ENCODE assay signal across 8 cellular contexts in the genomic region with DNA sequence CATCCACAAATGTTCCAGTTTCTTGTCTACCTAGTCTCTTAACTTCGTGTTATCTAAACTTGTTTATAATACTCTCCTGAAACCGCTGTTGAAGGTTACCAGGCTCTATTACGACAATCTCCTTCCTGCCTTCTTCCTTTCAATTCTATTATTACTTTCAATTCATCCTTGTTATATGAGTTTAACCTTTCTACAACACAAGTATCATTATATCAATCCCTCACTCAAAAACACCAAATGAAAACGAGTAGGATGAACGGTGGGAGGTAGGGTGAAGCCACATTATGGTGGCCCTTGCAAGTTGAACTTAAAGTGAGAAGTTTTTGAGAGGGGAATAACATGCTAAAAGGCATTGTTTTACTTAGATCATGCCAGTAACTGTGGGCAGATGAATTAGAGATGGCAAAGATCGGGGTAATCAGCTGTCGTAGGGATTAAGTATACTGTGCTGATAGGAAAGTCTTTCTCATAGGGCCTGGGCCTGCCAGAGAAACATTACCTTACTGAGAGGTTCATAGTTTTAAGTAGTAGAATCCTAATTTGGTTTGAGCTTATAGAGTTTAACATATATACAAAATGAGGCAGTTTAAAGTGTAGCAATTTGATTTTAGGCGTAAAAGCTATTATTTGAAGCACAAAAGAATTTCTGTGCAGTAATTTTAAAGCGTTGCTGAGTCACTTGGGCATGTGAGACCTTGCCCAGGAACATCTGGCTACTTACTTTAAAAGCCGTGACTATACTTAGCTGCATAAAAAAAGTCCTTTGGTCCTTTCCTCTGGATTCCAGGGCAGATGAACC. TPM values are rescaled to one million over a fixed set of nuclear protein-coding genes. Genes with fewer than 3 reads are reported as not detected.
DNase-seq lines count a peak whose midpoint lies in the region; ATAC-seq, FAIRE-seq and TF ChIP-seq lines count a peak whose summit lies in the region.

No MANE protein-coding gene starts in this region.

- H3K27me3 ChIP-seq in H1 (replicated peaks in 1 of 4; ENCODE audit: control insufficient read depth in 3 of 4, extremely low read depth in 1 of 4, insufficient read depth in 3 of 4, low read length in 3 of 4) = no peaks in the 10 kb centered on the region
- H3K27me3 ChIP-seq in suprapubic skin = no peaks in the 10 kb centered on the region

- H3K4me1 Mint-ChIP-seq in natural killer cell treated with Interleukin-12 subunit alpha and Interleukin-12 subunit beta and Interleukin-15 and Interleukin-18, amount 100 ng/mL, for 72 hours (ENCODE audit: low read depth in 2 of 2) = peaks cover 15 to 35% of the 10 kb centered on the region in 2 donors
- peaks cover 17 to 25% of the 10 kb centered on the region in 2 donors for H3K4me1 Mint-ChIP-seq in natural killer cell

- H3K9ac ChIP-seq in H1 (replicated peaks in 1 of 4; ENCODE audit: extremely low read depth in 1 of 4, low read depth in 3 of 4, low read length in 3 of 4) = no peak overlapping the region

- WGBS in H1 (ENCODE audit: extremely low coverage in 1 of 2, insufficient coverage in 1 of 2, insufficient read length in 1 of 2, insufficient replicate concordance in 2 of 2, low coverage in 1 of 2, low lambda C conversion rate in 2 of 2, missing lambda C conversion rate in 1 of 2), 2 experiments = 88% methylated on average over 10 of the region's 10 CpGs; no CpG with 5 or more reads in 1 of the 2 experiments
- 55% methylated on average over 10 of the region's 10 CpGs for WGBS in suprapubic skin

- no peak for ATAC-seq in natural killer cell treated with Interleukin-12 subunit alpha and Interleukin-12 subunit beta and Interleukin-15 and Interleukin-18, amount 100 ng/mL, for 72 hours
- no peak for ATAC-seq in natural killer cell
- no peak for ATAC-seq in GM19397 (IDR thresholded peaks at IDR 0.05; ENCODE audit: unreplicated experiment)
- no peak for ATAC-seq in HG03442 (IDR thresholded peaks at IDR 0.05; ENCODE audit: unreplicated experiment)
- no peak for ATAC-seq in HG03378 (IDR thresholded peaks at IDR 0.05; ENCODE audit: unreplicated experiment)

- no peaks in the 10 kb centered on the region for H3K36me3 ChIP-seq in H1 (ENCODE audit: control insufficient read depth in 2 of 4, insufficient read depth in 4 of 4, low read length in 3 of 4)
- no peaks in the 10 kb centered on the region for H3K36me3 ChIP-seq in suprapubic skin

- no peak overlapping the region for H3K18ac ChIP-seq in H1 (ENCODE audit: extremely low read depth, low read length)

- TF ChIP-seq POLR2A in H1 (IDR thresholded peaks at IDR 0.05; ENCODE audit: control extremely low read depth in 1 of 2, low read depth in 2 of 2, low read length in 2 of 2) (no peak), suprapubic skin (IDR thresholded peaks at IDR 0.05) (no peak)

- H3K27ac Mint-ChIP-seq in natural killer cell treated with Interleukin-12 subunit alpha and Interleukin-12 subunit beta and Interleukin-15 and Interleukin-18, amount 100 ng/mL, for 72 hours = peak overlapping the region; percentile 17 to 20
- H3K27ac Mint-ChIP-seq in natural killer cell = no peak overlapping the region

- no peak overlapping the region for H4K91ac ChIP-seq in H1 (replicated peaks; ENCODE audit: insufficient read length, low read length)

- no peak overlapping the region for H3K56ac ChIP-seq in H1 (replicated peaks; ENCODE audit: insufficient read length, low read depth, low read length)

- H3K14ac ChIP-seq in H1 (ENCODE audit: insufficient read length) = no peak overlapping the region

- no peaks in the 10 kb centered on the region for H3K9me3 Mint-ChIP-seq in natural killer cell treated with Interleukin-12 subunit alpha and Interleukin-12 subunit beta and Interleukin-15 and Interleukin-18, amount 100 ng/mL, for 72 hours
- H3K9me3 Mint-ChIP-seq in natural killer cell = no peaks in the 10 kb centered on the region

- no peak overlapping the region for H3K4ac ChIP-seq in H1 (replicated peaks; ENCODE audit: insufficient read length, low read depth, low read length)

- FAIRE-seq in H1 (lab: Jason Lieb, UNC) = no peak

- no peak overlapping the region for H3K27ac ChIP-seq in H1 (ENCODE audit: low read depth, low read length)
- peak overlapping the region; percentile 8 for H3K27ac ChIP-seq in suprapubic skin

- no peak overlapping the region for H4K5ac ChIP-seq in H1 (ENCODE audit: insufficient read length, low read depth, low read length)

- no peak overlapping the region for H2BK5ac ChIP-seq in H1 (ENCODE audit: low read depth, low read length)

- H3K4me2 ChIP-seq in H1 (ENCODE audit: insufficient read depth in 1 of 2, low read depth in 2 of 2, low read length in 2 of 2) = no peak overlapping the region

- no peak overlapping the region for H2BK12ac ChIP-seq in H1 (ENCODE audit: low read depth, low read length)

- H3K36me3 Mint-ChIP-seq in natural killer cell treated with Interleukin-12 subunit alpha and Interleukin-12 subunit beta and Interleukin-15 and Interleukin-18, amount 100 ng/mL, for 72 hours = no peaks in the 10 kb centered on the region
- no peaks in the 10 kb centered on the region for H3K36me3 Mint-ChIP-seq in natural killer cell

- no peak for TF ChIP-seq RAD21 in H1 (IDR thresholded peaks at IDR 0.05 in 1 of 2, conservative IDR thresholded peaks at IDR 0.05 in 1 of 2; ENCODE audit: low read depth in 2 of 2, low read length in 2 of 2)

- no peaks in the 10 kb centered on the region for H4K20me1 ChIP-seq in H1 (replicated peaks in 1 of 2; ENCODE audit: control insufficient read depth in 1 of 2, insufficient read depth in 2 of 2, low read length in 2 of 2)

- no peaks in the 10 kb centered on the region for H3K4me1 ChIP-seq in H1 (replicated peaks in 1 of 4; ENCODE audit: control insufficient read depth in 3 of 4, insufficient read depth in 4 of 4, low read length in 3 of 4)
- peaks cover 18% of the 10 kb centered on the region for H3K4me1 ChIP-seq in suprapubic skin

- no peak overlapping the region for H3K23ac ChIP-seq in H1 (ENCODE audit: insufficient read length)

- H4K8ac ChIP-seq in H1 (ENCODE audit: extremely low read depth, insufficient read depth, low read length) = no peak overlapping the region

- TF ChIP-seq CTCF in natural killer cell (IDR thresholded peaks at IDR 0.05) = no peak
- no peak for TF ChIP-seq CTCF in H1 (IDR thresholded peaks at IDR 0.05; ENCODE audit: control extremely low read depth in 1 of 3, insufficient read depth in 1 of 3, low read depth in 1 of 3, low read length in 3 of 3)
- TF ChIP-seq CTCF in suprapubic skin (IDR thresholded peaks at IDR 0.05) = no peak

- H2AFZ ChIP-seq in H1 (ENCODE audit: low read length) = peak overlapping the region; percentile 28; the same call in 1 of the 2 replicates

- intact Hi-C loops in natural killer cell (cut with micrococcal nuclease) = no loop called here

- no peaks in the 10 kb centered on the region for H3K27me3 Mint-ChIP-seq in natural killer cell treated with Interleukin-12 subunit alpha and Interleukin-12 subunit beta and Interleukin-15 and Interleukin-18, amount 100 ng/mL, for 72 hours
- no peaks in the 10 kb centered on the region for H3K27me3 Mint-ChIP-seq in natural killer cell (ENCODE audit: low read depth in 2 of 2)

- no peak for DNase-seq in natural killer cell treated with Interleukin-12 subunit alpha and Interleukin-12 subunit beta and Interleukin-15 and Interleukin-18, amount 100 ng/mL, for 72 hours (ENCODE audit: low spot score)
- DNase-seq in natural killer cell = no peak
- peak; percentile 44 for DNase-seq in RPMI8226
- no peak for DNase-seq in H1 (ENCODE audit: low read depth in 1 of 2, low spot score in 2 of 2)
- DNase-seq in suprapubic skin (ENCODE audit: low spot score in 2 of 2) = no peak

- POLR2A ChIA-PET in H1 (lab: Charles Lee; ENCODE audit: partially characterized antibody) = interaction anchor here (1.0 kb wide), 1 partner anchor 44 kb away, joined by 4 read pairs; a partner anchor contains a TSS

- no peak overlapping the region for H2BK15ac ChIP-seq in H1 (ENCODE audit: low read length)

- 0 out of 2 replicates have a peak, but pooled peaks cover 3% of the 10 kb centered on the region for H3K23me2 ChIP-seq in H1 (ENCODE audit: low read depth, low read length)

- H2AK5ac ChIP-seq in H1 (ENCODE audit: low read depth, low read length) = no peak overlapping the region

- H3K79me2 ChIP-seq in H1 (ENCODE audit: control insufficient read depth in 1 of 2, insufficient read depth in 2 of 2, low read length in 2 of 2) = peaks cover 0 to 4% of the 10 kb centered on the region in 2 experiments; a peak in 1 of 4 replicates

- no peak overlapping the region for H2BK20ac ChIP-seq in H1 (ENCODE audit: low read length)

- H3K4me3 ChIP-seq in H1 (ENCODE audit: extremely low read depth in 1 of 4, insufficient read depth in 2 of 4, low read depth in 3 of 4, low read length in 4 of 4) = no peak overlapping the region
- H3K4me3 ChIP-seq in suprapubic skin = no peak overlapping the region

- H3K9me3 ChIP-seq in H1 (ENCODE audit: insufficient read depth in 2 of 2, low read depth in 1 of 2, low read length in 1 of 2) = no peaks in the 10 kb centered on the region
- H3K9me3 ChIP-seq in suprapubic skin = no peaks in the 10 kb centered on the region

- CTCF ChIA-PET in H1 (lab: Charles Lee; ENCODE audit: partially characterized antibody) = interaction anchor here (1.8 to 2.1 kb wide), 2 partner anchors 13 to 15 kb away, joined by 9 to 13 read pairs; no protein-coding TSS in a partner anchor

- no peak for TF ChIP-seq EP300 in H1 (IDR thresholded peaks at IDR 0.05; ENCODE audit: borderline replicate concordance in 1 of 2, low read depth in 2 of 2, low read length in 2 of 2)
- TF ChIP-seq EP300 in suprapubic skin (IDR thresholded peaks at IDR 0.05) = no peak

- H3K79me1 ChIP-seq in H1 (ENCODE audit: low read depth, low read length) = peaks cover 2% of the 10 kb centered on the region; the same call in 1 of the 2 replicates

- peak overlapping the region; percentile 78 for H3K4me3 Mint-ChIP-seq in natural killer cell treated with Interleukin-12 subunit alpha and Interleukin-12 subunit beta and Interleukin-15 and Interleukin-18, amount 100 ng/mL, for 72 hours
- H3K4me3 Mint-ChIP-seq in natural killer cell = no peak overlapping the region

- H2BK120ac ChIP-seq in H1 (replicated peaks; ENCODE audit: low read depth, low read length) = no peak overlapping the region

RNA-seq across cellular contexts. Expression of a gene that starts 3.4 kb away (rescaled TPM):
- total RNA-seq in natural killer cell treated with Interleukin-12 subunit alpha and Interleukin-12 subunit beta and Interleukin-15 and Interleukin-18, amount 100 ng/mL, for 72 hours = 10 to 100 TPM; 16.4 to 25.6 TPM
- 10 to 100 TPM in 1 of 3 donors, 1 to 10 TPM in 2; 8.5 to 11.0 (median 9.4) TPM for total RNA-seq in natural killer cell
- total RNA-seq in H1 (2021; fragmentation: NEBNext Ultra II Directional; extraction: Animal tissue kit (Norgen Biotek cat#: 25700)) = 13.2 and 15.1 TPM in 2 replicates
- polyA plus RNA-seq in H1 (2011; rRNA removed) = 1.6 and 1.9 TPM in 2 replicates
- polyA plus RNA-seq in H1 (2011; cell fraction: cytosol; rRNA removed) = 1.6 TPM
- 1.4 TPM for polyA plus RNA-seq in H1 (2011; cell fraction: nucleus; rRNA removed)
- 3.2 to 6.4 TPM (median 4.5 TPM) in 4 replicates for polyA plus RNA-seq in H1 (2012, experiment 1 of 2)
- polyA plus RNA-seq in H1 (2012, experiment 2 of 2) = 0.25 TPM
- polyA plus RNA-seq in H1 (2013, experiment 1 of 2) = 3.8 TPM
- 3.9 TPM for polyA plus RNA-seq in H1 (2013, experiment 2 of 2)
- polyA minus RNA-seq in H1 (2011; rRNA and poly(A)+ RNA removed) = 9.1 and 12.2 TPM in 2 replicates
- 4.3 TPM for polyA minus RNA-seq in H1 (2011; cell fraction: cytosol; rRNA and poly(A)+ RNA removed)
- polyA minus RNA-seq in H1 (2011; cell fraction: nucleus; rRNA and poly(A)+ RNA removed) = 8.8 TPM
- total RNA-seq in suprapubic skin = 1 to 10 TPM; 8.5 to 9.2 (median 8.9) TPM

RNA-seq across cellular contexts. Expression of a gene that starts 34.5 kb away (rescaled TPM):
- 100 to 1,000 TPM; 677 to 822 TPM for total RNA-seq in natural killer cell treated with Interleukin-12 subunit alpha and Interleukin-12 subunit beta and Interleukin-15 and Interleukin-18, amount 100 ng/mL, for 72 hours
- 100 to 1,000 TPM; 660 to 850 (median 763) TPM for total RNA-seq in natural killer cell
- 1,933 and 1,965 TPM in 2 replicates for total RNA-seq in H1 (2021; fragmentation: NEBNext Ultra II Directional; extraction: Animal tissue kit (Norgen Biotek cat#: 25700))
- 569 and 939 TPM in 2 replicates for polyA plus RNA-seq in H1 (2011; rRNA removed)
- polyA plus RNA-seq in H1 (2011; cell fraction: cytosol; rRNA removed) = 1,939 TPM
- 877 TPM for polyA plus RNA-seq in H1 (2011; cell fraction: nucleus; rRNA removed)
- polyA plus RNA-seq in H1 (2012, experiment 1 of 2) = 1,760 to 2,308 TPM (median 2,004 TPM) in 4 replicates
- polyA plus RNA-seq in H1 (2012, experiment 2 of 2) = 2,317 TPM
- polyA plus RNA-seq in H1 (2013, experiment 1 of 2) = 3,499 TPM
- polyA plus RNA-seq in H1 (2013, experiment 2 of 2) = 3,466 TPM
- polyA minus RNA-seq in H1 (2011; rRNA and poly(A)+ RNA removed) = 323 and 330 TPM in 2 replicates
- 341 TPM for polyA minus RNA-seq in H1 (2011; cell fraction: cytosol; rRNA and poly(A)+ RNA removed)
- polyA minus RNA-seq in H1 (2011; cell fraction: nucleus; rRNA and poly(A)+ RNA removed) = 693 TPM
- total RNA-seq in suprapubic skin = 1,000 to 10,000 TPM in 2 of 4 donors, 100 to 1,000 TPM in 2; 775 to 1,097 (median 922) TPM

RNA-seq across cellular contexts. Expression of a gene that starts 44.1 kb away (rescaled TPM):
- total RNA-seq in natural killer cell treated with Interleukin-12 subunit alpha and Interleukin-12 subunit beta and Interleukin-15 and Interleukin-18, amount 100 ng/mL, for 72 hours = 10 to 100 TPM; 27.7 to 35.8 TPM
- 10 to 100 TPM; 72.0 to 90.9 (median 83.5) TPM for total RNA-seq in natural killer cell
- total RNA-seq in H1 (2021; fragmentation: NEBNext Ultra II Directional; extraction: Animal tissue kit (Norgen Biotek cat#: 25700)) = 14.0 and 14.3 TPM in 2 replicates
- 2.7 and 3.0 TPM in 2 replicates for polyA plus RNA-seq in H1 (2011; rRNA removed)
- 4.9 TPM for polyA plus RNA-seq in H1 (2011; cell fraction: cytosol; rRNA removed)
- 4.0 TPM for polyA plus RNA-seq in H1 (2011; cell fraction: nucleus; rRNA removed)
- polyA plus RNA-seq in H1 (2012, experiment 1 of 2) = 4.6 to 10.1 TPM (median 5.8 TPM) in 4 replicates
- polyA plus RNA-seq in H1 (2012, experiment 2 of 2) = 0.52 TPM
- polyA plus RNA-seq in H1 (2013, experiment 1 of 2) = 7.0 TPM
- polyA plus RNA-seq in H1 (2013, experiment 2 of 2) = 6.1 TPM
- 9.8 and 15.0 TPM in 2 replicates for polyA minus RNA-seq in H1 (2011; rRNA and poly(A)+ RNA removed)
- polyA minus RNA-seq in H1 (2011; cell fraction: cytosol; rRNA and poly(A)+ RNA removed) = 15.0 TPM
- polyA minus RNA-seq in H1 (2011; cell fraction: nucleus; rRNA and poly(A)+ RNA removed) = 20.7 TPM
- 10 to 100 TPM; 27.3 to 47.8 (median 29.2) TPM for total RNA-seq in suprapubic skin

RNA-seq across cellular contexts. Expression of a gene that starts 58.0 kb away (rescaled TPM):
- total RNA-seq in natural killer cell treated with Interleukin-12 subunit alpha and Interleukin-12 subunit beta and Interleukin-15 and Interleukin-18, amount 100 ng/mL, for 72 hours = 10 to 100 TPM; 14.9 to 20.6 TPM
- 10 to 100 TPM; 17.0 to 27.1 (median 21.1) TPM for total RNA-seq in natural killer cell
- 22.7 and 23.3 TPM in 2 replicates for total RNA-seq in H1 (2021; fragmentation: NEBNext Ultra II Directional; extraction: Animal tissue kit (Norgen Biotek cat#: 25700))
- polyA plus RNA-seq in H1 (2011; rRNA removed) = 10.9 and 12.1 TPM in 2 replicates
- 15.3 TPM for polyA plus RNA-seq in H1 (2011; cell fraction: cytosol; rRNA removed)
- 14.8 TPM for polyA plus RNA-seq in H1 (2011; cell fraction: nucleus; rRNA removed)
- 11.3 to 13.5 TPM (median 12.8 TPM) in 4 replicates for polyA plus RNA-seq in H1 (2012, experiment 1 of 2)
- polyA plus RNA-seq in H1 (2012, experiment 2 of 2) = 2.9 TPM
- 13.5 TPM for polyA plus RNA-seq in H1 (2013, experiment 1 of 2)
- polyA plus RNA-seq in H1 (2013, experiment 2 of 2) = 14.3 TPM
- polyA minus RNA-seq in H1 (2011; rRNA and poly(A)+ RNA removed) = 39.3 and 41.7 TPM in 2 replicates
- 10.7 TPM for polyA minus RNA-seq in H1 (2011; cell fraction: cytosol; rRNA and poly(A)+ RNA removed)
- polyA minus RNA-seq in H1 (2011; cell fraction: nucleus; rRNA and poly(A)+ RNA removed) = 24.1 TPM
- 1 to 10 TPM; 2.2 to 5.8 (median 3.6) TPM for total RNA-seq in suprapubic skin

Comparison
In these comparisons a context has a peak if more than half of its experiments do, and no peak if none do; other contexts are left out.
1. H3K27ac Mint-ChIP-seq: peak in natural killer cell treated with Interleukin-12 subunit alpha and Interleukin-12 subunit beta and Interleukin-15 and Interleukin-18, amount 100 ng/mL, for 72 hours (2 of 2); none in natural killer cell (0 of 2).